Comparison of ENCODE assay signal across 8 cellular contexts in the genomic region with DNA sequence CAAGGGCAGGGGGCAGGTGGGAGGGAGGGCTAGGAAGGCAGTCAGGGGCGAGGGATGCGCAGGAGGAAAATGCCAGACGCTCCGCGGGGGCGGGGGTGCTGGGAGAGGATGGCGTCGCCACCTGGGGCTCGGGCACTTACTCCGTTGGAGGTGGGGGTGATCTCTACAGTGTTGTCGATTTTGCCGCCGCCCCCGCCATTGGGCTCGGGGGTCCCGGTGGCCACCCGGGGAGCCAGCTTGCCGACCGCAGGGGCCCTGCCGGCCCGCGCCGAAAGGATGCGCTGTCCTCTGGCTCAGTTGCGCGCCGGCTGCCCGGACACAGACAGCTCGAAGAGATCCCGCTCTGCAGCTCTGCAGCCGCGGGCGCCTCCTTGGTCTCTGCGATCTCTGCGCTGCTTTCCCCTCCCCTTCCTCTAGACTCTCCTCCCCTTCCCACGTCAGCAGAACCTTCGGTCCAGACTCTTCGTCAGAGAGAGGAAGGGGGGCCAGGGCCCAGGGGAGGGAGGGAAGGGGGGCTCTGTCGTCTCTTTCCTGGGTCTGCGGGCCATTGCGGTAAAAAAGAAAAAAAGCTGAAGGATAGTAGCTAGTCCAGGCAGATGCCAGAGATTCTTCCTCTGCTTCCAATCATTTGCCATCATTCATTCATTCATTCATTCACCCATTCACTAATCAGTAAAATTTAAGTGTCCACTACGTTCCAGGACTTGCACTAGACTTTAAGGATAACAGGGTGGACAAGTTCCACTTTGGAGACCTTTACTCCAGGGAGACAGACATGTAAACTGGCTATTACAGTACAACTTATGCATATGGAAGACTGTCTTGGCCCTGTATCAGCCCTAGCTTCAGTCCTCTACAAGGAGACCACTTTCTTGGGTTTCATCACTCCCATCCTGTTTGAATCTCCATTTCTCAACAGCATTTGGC. TPM values are rescaled to one million over a fixed set of nuclear protein-coding genes. Genes with fewer than 3 reads are reported as not detected.
DNase-seq lines count a peak whose midpoint lies in the region; TF ChIP-seq lines count a peak whose summit lies in the region.

TSS of gene SLC22A17 (minus strand) at position 382 of the 927 bp plus-strand sequence.

- H3K27ac ChIP-seq in esophagus squamous epithelium, result peak within 1 kb of the TSS in 3 of 4 donors; percentile 39 to 70 (median 56)

- DNase-seq in GM06990 (ENCODE audit: extremely low read depth, insufficient read length) (no peak), NCI-H526 (lab: John Stamatoyannopoulos, UW) (peak; percentile 45 to 85), esophagus squamous epithelium (lab: John Stamatoyannopoulos, UW) (no peak), NAMALWA (ENCODE audit: low spot score) (no peak), HCEC 1CT (no peak)
- peak; percentile 72 for DNase-seq in activated T-cell treated with anti-CD3 and anti-CD28 coated beads, Interleukin-2, amount 50 U/mL, for 24 hours
- peak; percentile 12 to 23 for DNase-seq in stimulated activated CD8-positive, alpha-beta memory T cell treated with anti-CD3 and anti-CD28 coated beads, Interleukin-2, amount 100 ng/mL, for 48 hours (ENCODE audit: low read depth in 2 of 2)

- no peaks in the 10 kb centered on the region for H3K9me3 ChIP-seq in esophagus squamous epithelium
- no peaks in the 10 kb centered on the region for H3K9me3 ChIP-seq in mononuclear cell (ENCODE audit: low read depth, low read length)

- H3K27ac Mint-ChIP-seq in activated T-cell treated with anti-CD3 and anti-CD28 coated beads, Interleukin-2, amount 50 U/mL, for 24 hours, result no peak within 1 kb of the TSS

- H3K4me3 ChIP-seq in GM06990 (replicated peaks; ENCODE audit: low read depth, low read length) (peak within 1 kb of the TSS; percentile 19; the same call in 1 of the 2 replicates), esophagus squamous epithelium (peak within 1 kb of the TSS; percentile 35 to 73 (median 60)), mononuclear cell (ENCODE audit: low read length) (peak within 1 kb of the TSS; percentile 20)

- H3K4me1 ChIP-seq in esophagus squamous epithelium (peaks cover 9 to 21% (median 15%) of the 10 kb centered on the region in 3 donors), mononuclear cell (ENCODE audit: insufficient read depth, low read length) (peaks cover 8% of the 10 kb centered on the region)

- 0 to 1% methylated on average over 16 to 24 of the region's 42 CpGs for WGBS in esophagus squamous epithelium, 2 donors

- H3K4me1 Mint-ChIP-seq in activated T-cell treated with anti-CD3 and anti-CD28 coated beads, Interleukin-2, amount 50 U/mL, for 24 hours (ENCODE audit: low read depth), result peaks cover 9% of the 10 kb centered on the region

- no peaks in the 10 kb centered on the region for H3K9me3 Mint-ChIP-seq in activated T-cell treated with anti-CD3 and anti-CD28 coated beads, Interleukin-2, amount 50 U/mL, for 24 hours

- H3K27me3 ChIP-seq in GM06990 (replicated peaks; ENCODE audit: control insufficient read depth, insufficient read depth, low read length) (peaks cover 7% of the 10 kb centered on the region), esophagus squamous epithelium (peaks cover 0 to 36% (median 0%) of the 10 kb centered on the region in 4 donors), mononuclear cell (ENCODE audit: insufficient read depth, low read length) (peaks cover 45% of the 10 kb centered on the region)

- H3K36me3 Mint-ChIP-seq in activated T-cell treated with anti-CD3 and anti-CD28 coated beads, Interleukin-2, amount 50 U/mL, for 24 hours (ENCODE audit: low read depth), result no peaks in the 10 kb centered on the region

- H3K36me3 ChIP-seq in GM06990 (ENCODE audit: control insufficient read depth, insufficient read depth, low read length), result no peaks in the 10 kb centered on the region
- peaks cover 0 to 19% (median 7%) of the 10 kb centered on the region in 3 donors for H3K36me3 ChIP-seq in esophagus squamous epithelium

- H3K4me3 Mint-ChIP-seq in activated T-cell treated with anti-CD3 and anti-CD28 coated beads, Interleukin-2, amount 50 U/mL, for 24 hours, result peak within 1 kb of the TSS; percentile 60

- peak in 2 of 4 donors; percentile 27 to 56 for TF ChIP-seq POLR2A in esophagus squamous epithelium (IDR thresholded peaks at IDR 0.05)

- no peak for TF ChIP-seq CTCF in GM06990 (IDR thresholded peaks at IDR 0.05; ENCODE audit: insufficient read depth, low read length, poor library complexity, severe bottlenecking)
- no peak for TF ChIP-seq CTCF in esophagus squamous epithelium (IDR thresholded peaks at IDR 0.05)

- intact Hi-C loops in esophagus squamous epithelium (cut with DNase I), result no loop called here

- peaks cover 42% of the 10 kb centered on the region for H3K27me3 Mint-ChIP-seq in activated T-cell treated with anti-CD3 and anti-CD28 coated beads, Interleukin-2, amount 50 U/mL, for 24 hours

RNA-seq across cellular contexts. Expression of gene SLC22A17, which starts in this region (rescaled TPM):
- 1 to 10 TPM in 3 of 4 donors, under 1 TPM in 1; 0.88 to 9.2 (median 3.3) TPM for total RNA-seq in esophagus squamous epithelium
- total RNA-seq in mononuclear cell, result 5.6 TPM

Comparison
In these comparisons a context has a peak if more than half of its experiments do, and no peak if none do; other contexts are left out.
1. DNase-seq: peak in NCI-H526 (2 of 2), activated T-cell treated with anti-CD3 and anti-CD28 coated beads, Interleukin-2, amount 50 U/mL, for 24 hours (single experiment) and stimulated activated CD8-positive, alpha-beta memory T cell treated with anti-CD3 and anti-CD28 coated beads, Interleukin-2, amount 100 ng/mL, for 48 hours (2 of 2); none in GM06990 (single experiment), esophagus squamous epithelium (single experiment), NAMALWA (single experiment) and HCEC 1CT (single experiment).
2. Peak in every context shown above with its lines, with median percentiles within 50 percentile points of each other: H3K4me3 ChIP-seq.